ENCODE assay signal across 1 cellular context in the genomic region with DNA sequence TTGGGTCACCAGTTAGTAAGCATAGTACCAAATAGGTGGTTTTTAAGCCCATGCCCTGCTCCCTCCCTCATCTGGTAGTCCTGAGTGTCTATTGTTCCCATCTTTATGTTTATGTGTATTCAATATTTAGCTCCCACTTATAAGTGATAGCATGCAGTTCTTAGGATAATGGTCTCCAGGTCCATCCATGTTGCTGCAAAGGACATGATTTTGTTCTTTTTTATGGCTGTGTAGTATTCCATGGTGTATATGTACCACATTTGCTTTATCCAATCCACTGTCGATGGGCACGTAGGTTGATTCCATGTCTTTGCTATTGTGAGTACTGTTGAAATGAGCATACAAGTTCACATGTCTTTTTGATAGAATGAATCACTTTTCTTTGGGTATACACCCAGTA.
TF ChIP-seq lines count a peak whose summit lies in the region.

No MANE protein-coding gene starts in this region.

TF ChIP-seq in K562, 482 proteins besides CTCF, POLR2A, EP300 and RAD21:
- TF ChIP-seq ZNF146 (CRISPR knock-in tag; IDR thresholded peaks at IDR 0.05; ENCODE audit: unreplicated experiment) = peak; percentile 68
- TF ChIP-seq DIDO1 (tag; IDR thresholded peaks at IDR 0.05; ENCODE audit: low read depth) = no peak
- TF ChIP-seq MTF1 (CRISPR knock-in tag; IDR thresholded peaks at IDR 0.05; ENCODE audit: borderline replicate concordance) = no peak
TF ChIP-seq in K562: peak in this region for 1.
